6 cellular contexts compared by ENCODE assay signal in the genomic region with DNA sequence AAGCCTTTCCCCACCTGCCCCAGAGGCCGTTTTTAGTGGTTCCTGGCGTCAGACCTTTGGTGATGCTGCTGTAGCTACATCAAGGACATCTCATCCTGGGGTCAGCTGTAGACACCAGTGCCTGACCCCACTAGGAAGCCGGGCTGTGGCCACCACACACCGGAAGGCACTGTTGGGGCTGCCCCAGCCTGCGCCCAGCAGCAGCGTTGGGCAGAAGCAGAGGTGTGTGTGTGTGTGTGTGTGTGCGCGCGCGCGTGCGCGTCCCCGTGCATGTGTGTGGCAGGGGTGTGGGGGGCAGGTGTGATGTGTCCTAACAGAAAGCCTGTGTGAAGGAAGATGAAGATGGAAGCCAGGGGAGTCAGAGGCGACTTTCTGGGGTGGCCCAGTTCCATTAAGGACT.
"Had no signal": no experiment of that assay in that cellular context is flagged by ENCODE, and none has a peak within 500 bp of the region (broad histone marks: within the 10 kb centered on the region; RNA-seq: fewer than 3 reads in every experiment).

No MANE protein-coding gene starts in this region.

- H3K4me1 Mint-ChIP-seq: GM23338 had no signal

- H3K27ac ChIP-seq: KMS-11 had no signal

- H3K9ac ChIP-seq: KMS-11 had no signal

- H3K36me3 Mint-ChIP-seq: IgD-negative memory B cell had no signal

- H3K4me3 ChIP-seq: GM23338 had no signal

- H3K27me3 Mint-ChIP-seq: IgD-negative memory B cell had no signal

- H3K9me3 Mint-ChIP-seq: IgD-negative memory B cell had no signal

- DNase-seq: HCEC 1CT, KBM-7 had no signal

- H2AFZ ChIP-seq: GM23338 had no signal

- H3K27ac Mint-ChIP-seq: GM23338, H9, IgD-negative memory B cell had no signal

- H3K4me3 Mint-ChIP-seq: GM23338, H9, IgD-negative memory B cell had no signal

- H3K4me2 ChIP-seq: GM23338, KMS-11 had no signal
